ENCODE assay signal across 16 cellular contexts in genomic region chr2:43047187-43047780, GRCh38.
DNase-seq lines count a peak whose midpoint lies in the region; ATAC-seq, FAIRE-seq and TF ChIP-seq lines count a peak whose summit lies in the region.
"Had no signal": no experiment of that assay in that cellular context is flagged by ENCODE, and none has a peak within 500 bp of the region (broad histone marks: within the 10 kb centered on the region; RNA-seq: fewer than 3 reads in every experiment).

No MANE protein-coding gene starts in this region.

- WGBS in HepG2 (ENCODE audit: low lambda C conversion rate) = 87% methylated on average over 17 of the region's 17 CpGs
- WGBS in right lobe of liver (ENCODE audit: insufficient coverage, low coverage, low lambda C conversion rate, missing lambda C conversion rate) = 79% methylated on average over 12 of the region's 17 CpGs
- 50% methylated on average over 17 of the region's 17 CpGs for WGBS in K562 (ENCODE audit: insufficient coverage, low coverage, missing lambda C conversion rate)
- WGBS in neuronal stem cell (ENCODE audit: extremely low coverage in 2 of 2, insufficient read length in 2 of 2, insufficient replicate concordance in 1 of 2), 2 donors = no CpG with 5 or more reads among the region's 17 CpGs
- WGBS in aorta, 2 donors = 90 to 92% methylated on average over 17 of the region's 17 CpGs

- H3K27me3 Mint-ChIP-seq in activated T-helper 2 cell treated with anti-CD3 and anti-CD28 coated beads, Interferon-gamma antibody, Interleukin-2, Interleukin-4, amounts not matched to agents 10 μg/mL and 5 μg/mL and 100 μg/mL, durations not matched to agents 14 hours and 24 hours and 36 hours (ENCODE audit: low read depth) = peaks cover 14% of the 10 kb centered on the region
- H3K27me3 Mint-ChIP-seq: activated naive CD4-positive, alpha-beta T cell treated with anti-CD3 and anti-CD28 coated beads, Interleukin-2, amount 50 U/mL, for 24 hours had no signal

- no peak overlapping the region for H3K4me3 Mint-ChIP-seq in activated T-helper 2 cell treated with anti-CD3 and anti-CD28 coated beads, Interferon-gamma antibody, Interleukin-2, Interleukin-4, amounts not matched to agents 10 μg/mL and 5 μg/mL and 100 μg/mL, durations not matched to agents 14 hours and 24 hours and 36 hours (ENCODE audit: low read depth)
- H3K4me3 Mint-ChIP-seq: activated naive CD4-positive, alpha-beta T cell treated with anti-CD3 and anti-CD28 coated beads, Interleukin-2, amount 50 U/mL, for 24 hours had no signal

- H3K36me3 Mint-ChIP-seq in activated T-helper 2 cell treated with anti-CD3 and anti-CD28 coated beads, Interferon-gamma antibody, Interleukin-2, Interleukin-4, amounts not matched to agents 10 μg/mL and 5 μg/mL and 100 μg/mL, durations not matched to agents 14 hours and 24 hours and 36 hours (ENCODE audit: low read depth) = no peaks in the 10 kb centered on the region
- H3K36me3 Mint-ChIP-seq: activated naive CD4-positive, alpha-beta T cell treated with anti-CD3 and anti-CD28 coated beads, Interleukin-2, amount 50 U/mL, for 24 hours; memory B cell had no signal

- peaks cover 60% of the 10 kb centered on the region for H3K4me1 ChIP-seq in HepG2 (ENCODE audit: insufficient read depth, low read length)
- peaks cover 0 to 9% (median 3%) of the 10 kb centered on the region in 4 donors for H3K4me1 ChIP-seq in right lobe of liver
- H3K4me1 ChIP-seq in K562 (replicated peaks in 1 of 2; ENCODE audit: control insufficient read depth in 2 of 2, insufficient read depth in 2 of 2, low read length in 2 of 2) = peaks cover 27 to 34% of the 10 kb centered on the region in 2 experiments
- H3K4me1 ChIP-seq in neuronal stem cell (ENCODE audit: control insufficient read depth in 2 of 2, insufficient read depth in 1 of 2, low read depth in 1 of 2, low read length in 2 of 2) = peaks cover 18 to 23% of the 10 kb centered on the region in 2 donors
- no peaks in the 10 kb centered on the region for H3K4me1 ChIP-seq in aorta (ENCODE audit: control insufficient read depth in 1 of 2, insufficient read depth in 2 of 2, low read length in 2 of 2)

- H3K36me3 ChIP-seq in HepG2 (replicated peaks in 1 of 2; ENCODE audit: control insufficient read depth in 1 of 2, insufficient read depth in 2 of 2, low read length in 2 of 2) (no peaks in the 10 kb centered on the region), right lobe of liver (no peaks in the 10 kb centered on the region), K562 (ENCODE audit: control insufficient read depth, insufficient read depth, low read length) (no peaks in the 10 kb centered on the region), neuronal stem cell (replicated peaks in 1 of 2; ENCODE audit: control insufficient read depth in 2 of 2, insufficient read depth in 2 of 2, low read length in 2 of 2) (no peaks in the 10 kb centered on the region), aorta (ENCODE audit: control insufficient read depth in 1 of 2, insufficient read depth in 2 of 2, low read length in 1 of 2) (no peaks in the 10 kb centered on the region)
- H3K36me3 ChIP-seq: gastrocnemius medialis had no signal

- TF ChIP-seq POLR2A in HepG2 (IDR thresholded peaks at IDR 0.05; ENCODE audit: insufficient read depth in 1 of 2, low read depth in 2 of 2, low read length in 2 of 2) (no peak), right lobe of liver (IDR thresholded peaks at IDR 0.05) (no peak), K562 (conservative IDR thresholded peaks at IDR 0.05) (no peak)

- TF ChIP-seq EP300 in HepG2 (IDR thresholded peaks at IDR 0.05; ENCODE audit: low read depth in 2 of 2, low read length in 2 of 2) (no peak), HepG2 (CRISPR knock-in tag; IDR thresholded peaks at IDR 0.05; ENCODE audit: borderline replicate concordance) (no peak), K562 (IDR thresholded peaks at IDR 0.05; ENCODE audit: low read length) (no peak)

- H3K4me1 Mint-ChIP-seq in activated T-helper 2 cell treated with anti-CD3 and anti-CD28 coated beads, Interferon-gamma antibody, Interleukin-2, Interleukin-4, amounts not matched to agents 10 μg/mL and 5 μg/mL and 100 μg/mL, durations not matched to agents 14 hours and 24 hours and 36 hours (ENCODE audit: low read depth) = peaks cover 16% of the 10 kb centered on the region

- H3K4me2 ChIP-seq in HepG2 (ENCODE audit: low read depth, low read length) = no peak overlapping the region
- no peak overlapping the region for H3K4me2 ChIP-seq in K562 (ENCODE audit: insufficient read depth, low read length)
- no peak overlapping the region for H3K4me2 ChIP-seq in neuronal stem cell (ENCODE audit: insufficient read depth, low read length, poor library complexity, severe bottlenecking)

- H2BK120ac ChIP-seq in neuronal stem cell (ENCODE audit: low read depth, low read length) = no peak overlapping the region

- no peak overlapping the region for H3K4me3 ChIP-seq in HepG2 (replicated peaks in 1 of 3; ENCODE audit: insufficient read depth in 1 of 3, low read depth in 2 of 3, low read length in 3 of 3)
- no peak overlapping the region for H3K4me3 ChIP-seq in right lobe of liver
- H3K4me3 ChIP-seq in K562 = no peak overlapping the region
- H3K4me3 ChIP-seq in neuronal stem cell (ENCODE audit: low read length in 2 of 2) = no peak overlapping the region
- no peak overlapping the region for H3K4me3 ChIP-seq in aorta (ENCODE audit: low read length in 2 of 2)
- H3K4me3 ChIP-seq: gastrocnemius medialis had no signal

- H3K9me1 ChIP-seq in K562 (ENCODE audit: control insufficient read depth, insufficient read depth, low read length) = no peaks in the 10 kb centered on the region

- H2BK15ac ChIP-seq in neuronal stem cell (ENCODE audit: low read length) = no peak overlapping the region

- H2AFZ ChIP-seq in HepG2 (ENCODE audit: low read length) (no peak overlapping the region), K562 (ENCODE audit: low read depth, low read length) (peak overlapping the region; percentile 96), neuronal stem cell (ENCODE audit: low read length) (peak overlapping the region; percentile 34)

- H3K27ac ChIP-seq in HepG2 (ENCODE audit: extremely low read length, insufficient read depth, low read length) = no peak overlapping the region
- H3K27ac ChIP-seq in right lobe of liver = no peak overlapping the region
- no peak overlapping the region for H3K27ac ChIP-seq in K562 (ENCODE audit: extremely low read depth, low read depth, low read length)
- H3K27ac ChIP-seq in neuronal stem cell (replicated peaks; ENCODE audit: low read length) = no peak overlapping the region
- peak overlapping the region in 1 of 2 donors; percentile 47 for H3K27ac ChIP-seq in aorta (ENCODE audit: low read depth in 1 of 2, low read length in 2 of 2)

- H3K27ac Mint-ChIP-seq in activated T-helper 2 cell treated with anti-CD3 and anti-CD28 coated beads, Interferon-gamma antibody, Interleukin-2, Interleukin-4, amounts not matched to agents 10 μg/mL and 5 μg/mL and 100 μg/mL, durations not matched to agents 14 hours and 24 hours and 36 hours = no peak overlapping the region
- H3K27ac Mint-ChIP-seq: activated naive CD4-positive, alpha-beta T cell treated with anti-CD3 and anti-CD28 coated beads, Interleukin-2, amount 50 U/mL, for 24 hours; memory B cell had no signal

- TF ChIP-seq CTCF in HepG2 (CRISPR knock-in tag; IDR thresholded peaks at IDR 0.05) = no peak
- TF ChIP-seq CTCF in right lobe of liver (IDR thresholded peaks at IDR 0.05) = no peak
- no peak for TF ChIP-seq CTCF in K562 (IDR thresholded peaks at IDR 0.05 in 2 of 3, conservative IDR thresholded peaks at IDR 0.05 in 1 of 3; ENCODE audit: insufficient read depth in 2 of 3, low read depth in 1 of 3, low read length in 3 of 3)

- peak overlapping the region; percentile 70 for H4K8ac ChIP-seq in neuronal stem cell (ENCODE audit: low read depth, low read length)

- no peak overlapping the region for H3K4ac ChIP-seq in neuronal stem cell (ENCODE audit: low read length)

- H3K9ac ChIP-seq in HepG2 (ENCODE audit: insufficient read depth, low read depth, low read length) (no peak overlapping the region), K562 (ENCODE audit: insufficient read depth in 1 of 2, low read depth in 2 of 2, low read length in 2 of 2) (no peak overlapping the region), neuronal stem cell (ENCODE audit: low read depth, low read length, poor library complexity) (peak overlapping the region; percentile 40)

- H2BK5ac ChIP-seq in neuronal stem cell (ENCODE audit: low read length) = no peak overlapping the region

- in situ Hi-C loops in HepG2 (cut with HindIII; ENCODE audit: extremely low pct_ligation_motif_present, low pct_unique_long_range_greater_than_20kb) (no loop called here), K562 (cut with MboI) (no loop called here)

- DNase-seq in HepG2 (ENCODE audit: low spot score) (no peak), right lobe of liver (no peak), K562 (ENCODE audit: extremely low read depth in 1 of 4, low spot score in 3 of 4) (no peak), neuronal stem cell (ENCODE audit: low spot score) (no peak), aorta (peak; percentile 40 to 66), OCI-M2 (lab: John Stamatoyannopoulos, UW; ENCODE audit: unreplicated experiment) (no peak), DMS 273 (lab: John Stamatoyannopoulos, UW; ENCODE audit: unreplicated experiment) (no peak)
- no peak for DNase-seq in activated T-helper 2 cell treated with anti-CD3 and anti-CD28 coated beads, Interferon-gamma antibody, Interleukin-2, Interleukin-4, amounts not matched to agents 10 μg/mL and 5 μg/mL and 100 μg/mL, durations not matched to agents 14 hours and 24 hours and 36 hours (ENCODE audit: low spot score)
- DNase-seq: COR-L47; gastrocnemius medialis; NCI-H146; NCI-H446; occipital lobe; stimulated activated CD4-positive, alpha-beta T cell treated with anti-CD3 and anti-CD28 coated beads, Interleukin-15, amount 100 ng/mL, for 24 hours had no signal

- H3K9me3 ChIP-seq in HepG2 (ENCODE audit: low read length) (no peaks in the 10 kb centered on the region), right lobe of liver (no peaks in the 10 kb centered on the region), K562 (replicated peaks; ENCODE audit: control insufficient read depth, insufficient read depth, low read depth, low read length) (no peaks in the 10 kb centered on the region), neuronal stem cell (replicated peaks in 1 of 2; ENCODE audit: control insufficient read depth in 2 of 2, insufficient read depth in 1 of 2, low read depth in 1 of 2, low read length in 2 of 2) (peaks cover 0 to 2% of the 10 kb centered on the region in 2 donors), aorta (ENCODE audit: control insufficient read depth, low read length) (no peaks in the 10 kb centered on the region)
- H3K9me3 ChIP-seq: gastrocnemius medialis had no signal

- H3K18ac ChIP-seq in neuronal stem cell (ENCODE audit: low read length) = peak overlapping the region; percentile 84

- H4K20me1 ChIP-seq in HepG2 (ENCODE audit: insufficient read depth, low read length) = no peaks in the 10 kb centered on the region
- no peaks in the 10 kb centered on the region for H4K20me1 ChIP-seq in K562 (replicated peaks; ENCODE audit: control insufficient read depth, insufficient read depth, low read length)

- H3K27me3 ChIP-seq in HepG2 (ENCODE audit: control insufficient read depth in 1 of 2, insufficient read depth in 2 of 2, low read length in 2 of 2) (no peaks in the 10 kb centered on the region), right lobe of liver (no peaks in the 10 kb centered on the region), K562 (ENCODE audit: control insufficient read depth in 2 of 2, insufficient read depth in 2 of 2, low read length in 2 of 2) (no peaks in the 10 kb centered on the region), neuronal stem cell (ENCODE audit: control insufficient read depth in 3 of 3, insufficient read depth in 3 of 3, low read depth in 1 of 3, low read length in 3 of 3) (no peaks in the 10 kb centered on the region), aorta (ENCODE audit: control insufficient read depth in 1 of 2, insufficient read depth in 2 of 2, low read length in 1 of 2) (no peaks in the 10 kb centered on the region)
- H3K27me3 ChIP-seq: gastrocnemius medialis had no signal

- POLR2A ChIA-PET in HepG2 (lab: Yijun Ruan, JAX) (interaction anchor here (0.8 to 2.2 kb wide), 6 partner anchors 8 to 255 kb away, joined by 3 to 6 read pairs (median 4); partner anchors contain the start of genes HAAO and ZFP36L2), K562 (lab: Yijun Ruan, JAX) (interaction anchor here (0.6 to 1.0 kb wide), 3 partner anchors 72 to 206 kb away, joined by 3 read pairs; no protein-coding TSS in a partner anchor)

- CTCF ChIA-PET in HepG2 (lab: Yijun Ruan, JAX; ENCODE audit: low intra/inter-chr PET ratio, low total read pairs) (no interaction called here), K562 (lab: Yijun Ruan, JAX; ENCODE audit: low intra/inter-chr PET ratio) (no interaction called here)

- no peak overlapping the region for H3K14ac ChIP-seq in neuronal stem cell (ENCODE audit: low read length)

- no peak overlapping the region for H3K23ac ChIP-seq in neuronal stem cell (ENCODE audit: low read depth, low read length, poor library complexity)

- ATAC-seq in HepG2 (no peak), right lobe of liver (no peak), K562 (no peak; the same call in 2 of the 3 replicates), aorta (ENCODE audit: low FRiP score) (no peak)

- peak overlapping the region; percentile 56 for H4K91ac ChIP-seq in neuronal stem cell (ENCODE audit: low read depth, low read length, poor library complexity)

- intact Hi-C loops in HepG2 (cut with micrococcal nuclease; ENCODE audit: unreplicated experiment) (no loop called here), right lobe of liver (cut with DNase I) (no loop called here), K562 (cut with micrococcal nuclease) (no loop called here), aorta (cut with DNase I) (no loop called here)
- intact Hi-C loops in activated T-helper 2 cell treated with anti-CD3 and anti-CD28 coated beads, Interferon-gamma antibody, Interleukin-2, Interleukin-4, amounts not matched to agents 10 μg/mL and 5 μg/mL and 100 μg/mL, durations not matched to agents 14 hours and 24 hours and 36 hours (cut with micrococcal nuclease) = no loop called here

- no TSS peak for BruUV-seq in HepG2 (replicated peaks; lab: Mats Ljungman, UMichigan)
- BruUV-seq in K562 (replicated peaks; lab: Mats Ljungman, UMichigan) = no TSS peak

- H3K79me2 ChIP-seq in HepG2 (ENCODE audit: insufficient read depth, low read length) (no peaks in the 10 kb centered on the region), K562 (ENCODE audit: control insufficient read depth, insufficient read depth, low read length) (no peaks in the 10 kb centered on the region)

- no peaks in the 10 kb centered on the region for H3K79me1 ChIP-seq in neuronal stem cell (ENCODE audit: low read depth, low read length)

- FAIRE-seq in HepG2 (lab: Jason Lieb, UNC) = no peak
- peak; percentile 23 for FAIRE-seq in K562 (lab: Jason Lieb, UNC)

- peak overlapping the region; percentile 86 for H2BK12ac ChIP-seq in neuronal stem cell (ENCODE audit: low read length)

- peak overlapping the region; percentile 6 for H2AK5ac ChIP-seq in neuronal stem cell (ENCODE audit: low read depth, low read length)

- TF ChIP-seq RAD21 in HepG2 (CRISPR knock-in tag; IDR thresholded peaks at IDR 0.05) (no peak), K562 (CRISPR knock-in tag; conservative IDR thresholded peaks at IDR 0.05 in 1 of 2, IDR thresholded peaks at IDR 0.05 in 1 of 2) (no peak)

- H3K9me3 Mint-ChIP-seq in activated T-helper 2 cell treated with anti-CD3 and anti-CD28 coated beads, Interferon-gamma antibody, Interleukin-2, Interleukin-4, amounts not matched to agents 10 μg/mL and 5 μg/mL and 100 μg/mL, durations not matched to agents 14 hours and 24 hours and 36 hours = no peaks in the 10 kb centered on the region
- H3K9me3 Mint-ChIP-seq: activated naive CD4-positive, alpha-beta T cell treated with anti-CD3 and anti-CD28 coated beads, Interleukin-2, amount 50 U/mL, for 24 hours; memory B cell had no signal

Comparison
In these comparisons a context has a peak if more than half of its experiments do, and no peak if none do; other contexts are left out.
1. DNase-seq: peak in aorta (2 of 2); none in HepG2 (single experiment), right lobe of liver (0 of 3), K562 (0 of 4), neuronal stem cell (single experiment), activated T-helper 2 cell treated with anti-CD3 and anti-CD28 coated beads, Interferon-gamma antibody, Interleukin-2, Interleukin-4, amounts not matched to agents 10 μg/mL and 5 μg/mL and 100 μg/mL, durations not matched to agents 14 hours and 24 hours and 36 hours (single experiment), OCI-M2 (single experiment) and DMS 273 (single experiment).
2. Of the 241 proteins assayed by ChIP-seq in both HepG2 and K562: peak only in HepG2: ZBTB33; only in K562: none; in both: none; in neither: 240.